Comparison of ENCODE assay signal across 1 cellular context in the genomic region with DNA sequence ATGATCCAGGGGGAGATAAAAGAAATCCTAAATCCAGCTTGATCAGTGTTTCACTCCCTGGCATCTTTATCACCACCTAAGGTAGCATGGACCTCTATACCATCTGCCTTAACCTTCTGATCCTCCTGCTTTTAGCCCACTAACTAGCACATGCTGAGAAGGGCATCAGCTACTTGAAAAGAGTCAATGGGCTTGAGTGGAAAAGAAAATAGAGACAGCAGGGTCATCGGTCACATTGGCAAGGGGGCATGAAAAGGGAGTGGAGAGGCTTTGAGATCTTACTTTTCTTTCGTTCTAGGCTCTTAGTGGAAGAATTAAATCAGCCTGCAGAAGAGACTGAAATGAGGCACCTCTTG.
TF ChIP-seq lines count a peak whose summit lies in the region.

No MANE protein-coding gene starts in this region.

TF ChIP-seq in GM23338, 12 proteins besides CTCF, POLR2A, EP300 and RAD21 (continued from another document):
- TF ChIP-seq, protein P1, sequence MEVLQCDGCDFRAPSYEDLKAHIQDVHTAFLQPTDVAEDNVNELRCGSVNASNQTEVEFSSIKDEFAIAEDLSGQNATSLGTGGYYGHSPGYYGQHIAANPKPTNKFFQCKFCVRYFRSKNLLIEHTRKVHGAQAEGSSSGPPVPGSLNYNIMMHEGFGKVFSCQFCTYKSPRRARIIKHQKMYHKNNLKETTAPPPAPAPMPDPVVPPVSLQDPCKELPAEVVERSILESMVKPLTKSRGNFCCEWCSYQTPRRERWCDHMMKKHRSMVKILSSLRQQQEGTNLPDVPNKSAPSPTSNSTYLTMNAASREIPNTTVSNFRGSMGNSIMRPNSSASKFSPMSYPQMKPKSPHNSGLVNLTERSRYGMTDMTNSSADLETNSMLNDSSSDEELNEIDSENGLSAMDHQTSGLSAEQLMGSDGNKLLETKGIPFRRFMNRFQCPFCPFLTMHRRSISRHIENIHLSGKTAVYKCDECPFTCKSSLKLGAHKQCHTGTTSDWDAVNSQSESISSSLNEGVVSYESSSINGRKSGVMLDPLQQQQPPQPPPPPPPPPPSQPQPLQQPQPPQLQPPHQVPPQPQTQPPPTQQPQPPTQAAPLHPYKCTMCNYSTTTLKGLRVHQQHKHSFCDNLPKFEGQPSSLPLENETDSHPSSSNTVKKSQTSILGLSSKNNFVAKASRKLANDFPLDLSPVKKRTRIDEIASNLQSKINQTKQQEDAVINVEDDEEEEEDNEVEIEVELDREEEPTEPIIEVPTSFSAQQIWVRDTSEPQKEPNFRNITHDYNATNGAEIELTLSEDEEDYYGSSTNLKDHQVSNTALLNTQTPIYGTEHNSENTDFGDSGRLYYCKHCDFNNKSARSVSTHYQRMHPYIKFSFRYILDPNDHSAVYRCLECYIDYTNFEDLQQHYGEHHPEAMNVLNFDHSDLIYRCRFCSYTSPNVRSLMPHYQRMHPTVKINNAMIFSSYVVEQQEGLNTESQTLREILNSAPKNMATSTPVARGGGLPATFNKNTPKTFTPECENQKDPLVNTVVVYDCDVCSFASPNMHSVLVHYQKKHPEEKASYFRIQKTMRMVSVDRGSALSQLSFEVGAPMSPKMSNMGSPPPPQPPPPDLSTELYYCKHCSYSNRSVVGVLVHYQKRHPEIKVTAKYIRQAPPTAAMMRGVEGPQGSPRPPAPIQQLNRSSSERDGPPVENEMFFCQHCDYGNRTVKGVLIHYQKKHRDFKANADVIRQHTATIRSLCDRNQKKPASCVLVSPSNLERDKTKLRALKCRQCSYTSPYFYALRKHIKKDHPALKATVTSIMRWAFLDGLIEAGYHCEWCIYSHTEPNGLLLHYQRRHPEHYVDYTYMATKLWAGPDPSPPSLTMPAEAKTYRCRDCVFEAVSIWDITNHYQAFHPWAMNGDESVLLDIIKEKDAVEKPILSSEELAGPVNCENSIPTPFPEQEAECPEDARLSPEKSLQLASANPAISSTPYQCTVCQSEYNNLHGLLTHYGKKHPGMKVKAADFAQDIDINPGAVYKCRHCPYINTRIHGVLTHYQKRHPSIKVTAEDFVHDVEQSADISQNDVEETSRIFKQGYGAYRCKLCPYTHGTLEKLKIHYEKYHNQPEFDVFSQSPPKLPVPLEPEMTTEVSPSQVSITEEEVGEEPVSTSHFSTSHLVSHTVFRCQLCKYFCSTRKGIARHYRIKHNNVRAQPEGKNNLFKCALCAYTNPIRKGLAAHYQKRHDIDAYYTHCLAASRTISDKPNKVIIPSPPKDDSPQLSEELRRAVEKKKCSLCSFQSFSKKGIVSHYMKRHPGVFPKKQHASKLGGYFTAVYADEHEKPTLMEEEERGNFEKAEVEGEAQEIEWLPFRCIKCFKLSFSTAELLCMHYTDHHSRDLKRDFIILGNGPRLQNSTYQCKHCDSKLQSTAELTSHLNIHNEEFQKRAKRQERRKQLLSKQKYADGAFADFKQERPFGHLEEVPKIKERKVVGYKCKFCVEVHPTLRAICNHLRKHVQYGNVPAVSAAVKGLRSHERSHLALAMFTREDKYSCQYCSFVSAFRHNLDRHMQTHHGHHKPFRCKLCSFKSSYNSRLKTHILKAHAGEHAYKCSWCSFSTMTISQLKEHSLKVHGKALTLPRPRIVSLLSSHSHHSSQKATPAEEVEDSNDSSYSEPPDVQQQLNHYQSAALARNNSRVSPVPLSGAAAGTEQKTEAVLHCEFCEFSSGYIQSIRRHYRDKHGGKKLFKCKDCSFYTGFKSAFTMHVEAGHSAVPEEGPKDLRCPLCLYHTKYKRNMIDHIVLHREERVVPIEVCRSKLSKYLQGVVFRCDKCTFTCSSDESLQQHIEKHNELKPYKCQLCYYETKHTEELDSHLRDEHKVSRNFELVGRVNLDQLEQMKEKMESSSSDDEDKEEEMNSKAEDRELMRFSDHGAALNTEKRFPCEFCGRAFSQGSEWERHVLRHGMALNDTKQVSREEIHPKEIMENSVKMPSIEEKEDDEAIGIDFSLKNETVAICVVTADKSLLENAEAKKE (CRISPR knock-in tag; IDR thresholded peaks at IDR 0.05), result no peak
- TF ChIP-seq STAT1 (IDR thresholded peaks at IDR 0.05; ENCODE audit: unreplicated experiment), result no peak
